22 cellular contexts compared by ENCODE assay signal in genomic region chr21:36694041-36694515, GRCh38. TPM values are rescaled to one million over a fixed set of nuclear protein-coding genes. Genes with fewer than 3 reads are reported as not detected.
DNase-seq lines count a peak whose midpoint lies in the region; ATAC-seq and TF ChIP-seq lines count a peak whose summit lies in the region.
"Had no signal": no experiment of that assay in that cellular context is flagged by ENCODE, and none has a peak within 500 bp of the region (broad histone marks: within the 10 kb centered on the region; RNA-seq: fewer than 3 reads in every experiment).

No MANE protein-coding gene starts in this region.

- TF ChIP-seq CTCF in IMR-90 (conservative IDR thresholded peaks at IDR 0.05; ENCODE audit: low read depth, low read length), result no peak
- TF ChIP-seq CTCF in epithelial cell of proximal tubule (conservative IDR thresholded peaks at IDR 0.05; ENCODE audit: low read depth, low read length), result no peak
- no peak for TF ChIP-seq CTCF in progenitor cell of endocrine pancreas (IDR thresholded peaks at IDR 0.05; ENCODE audit: unreplicated experiment)

- WGBS in IMR-90 (ENCODE audit: extremely low coverage in 2 of 2, insufficient read length in 1 of 2), 2 experiments, result 15% methylated on average over 4 of the region's 14 CpGs; no CpG with 5 or more reads in 1 of the 2 experiments

- no peak overlapping the region for H2AK5ac ChIP-seq in IMR-90 (ENCODE audit: low read depth, low read length)

- H2BK20ac ChIP-seq in IMR-90 (ENCODE audit: low read depth, low read length), result no peak overlapping the region; the same call in 1 of the 2 replicates

- no peaks in the 10 kb centered on the region for H3K4me1 ChIP-seq in IMR-90 (ENCODE audit: control insufficient read depth, insufficient read depth, low read length)

- H3K27me3 ChIP-seq in IMR-90 (ENCODE audit: control insufficient read depth, insufficient read depth, low read length), result peaks cover 96% of the 10 kb centered on the region

- no peak overlapping the region for H4K91ac ChIP-seq in IMR-90 (ENCODE audit: insufficient read depth, low read depth, low read length)

- TF ChIP-seq POLR2A in IMR-90 (IDR thresholded peaks at IDR 0.05; ENCODE audit: low read depth, low read length), result no peak

- H3K9me3 Mint-ChIP-seq in T-helper 1 cell treated with Interleukin-12 subunit alpha and Interleukin-12 subunit beta and Interleukin-4 antibody, amounts not matched to agents 30 μg/mL and 1 μg/mL, for 36 hours, result no peaks in the 10 kb centered on the region
- no peaks in the 10 kb centered on the region for H3K9me3 Mint-ChIP-seq in progenitor cell of endocrine pancreas (ENCODE audit: low read depth)

- dilution Hi-C loops in IMR-90 (cut with HindIII; ENCODE audit: low sequenced_read_pairs, unreplicated experiment), result no loop called here

- ATAC-seq in IMR-90 (ENCODE audit: low read depth) (no peak), GM21367 (IDR thresholded peaks at IDR 0.05; ENCODE audit: unreplicated experiment) (no peak)

- no peaks in the 10 kb centered on the region for H3K36me3 ChIP-seq in IMR-90 (ENCODE audit: control insufficient read depth, insufficient read depth, low read length)
- H3K36me3 ChIP-seq: cardiac muscle cell, sigmoid colon had no signal

- H3K18ac ChIP-seq in IMR-90 (ENCODE audit: low read depth, low read length), result no peak overlapping the region

- no peak overlapping the region for H2AFZ ChIP-seq in IMR-90 (replicated peaks; ENCODE audit: low read length, poor library complexity)
- H2AFZ ChIP-seq: GM23248 had no signal

- intact Hi-C loops in IMR-90 (cut with micrococcal nuclease), result no loop called here

- H3K27ac Mint-ChIP-seq in T-helper 1 cell treated with Interleukin-12 subunit alpha and Interleukin-12 subunit beta and Interleukin-4 antibody, amounts not matched to agents 30 μg/mL and 1 μg/mL, for 36 hours, result peak overlapping the region; percentile 36
- H3K27ac Mint-ChIP-seq in progenitor cell of endocrine pancreas, result peak overlapping the region; percentile 3
- H3K27ac Mint-ChIP-seq: CD14-positive monocyte had no signal

- no peak overlapping the region for H4K5ac ChIP-seq in IMR-90 (ENCODE audit: low read depth, low read length)

- no peak overlapping the region for H3K14ac ChIP-seq in IMR-90 (replicated peaks; ENCODE audit: low read depth, low read length)

- H3K9ac ChIP-seq in IMR-90 (ENCODE audit: low read depth, low read length), result no peak overlapping the region
- H3K9ac ChIP-seq: GM23248 had no signal

- H3K36me3 Mint-ChIP-seq in T-helper 1 cell treated with Interleukin-12 subunit alpha and Interleukin-12 subunit beta and Interleukin-4 antibody, amounts not matched to agents 30 μg/mL and 1 μg/mL, for 36 hours (ENCODE audit: low read depth), result peaks cover 6% of the 10 kb centered on the region
- H3K36me3 Mint-ChIP-seq in progenitor cell of endocrine pancreas (ENCODE audit: insufficient read depth), result no peaks in the 10 kb centered on the region

- H3K4me3 ChIP-seq in IMR-90 (ENCODE audit: insufficient read depth, low read depth, low read length) (no peak overlapping the region), epithelial cell of proximal tubule (ENCODE audit: low read depth, low read length) (peak overlapping the region; percentile 39)
- H3K4me3 ChIP-seq: GM23248, sigmoid colon had no signal

- no peak for TF ChIP-seq RAD21 in IMR-90 (IDR thresholded peaks at IDR 0.05; ENCODE audit: low read length)

- peaks cover 90% of the 10 kb centered on the region for H3K27me3 Mint-ChIP-seq in T-helper 1 cell treated with Interleukin-12 subunit alpha and Interleukin-12 subunit beta and Interleukin-4 antibody, amounts not matched to agents 30 μg/mL and 1 μg/mL, for 36 hours (ENCODE audit: low read depth)
- H3K27me3 Mint-ChIP-seq in progenitor cell of endocrine pancreas, result peaks cover 93% of the 10 kb centered on the region

- peak overlapping the region; percentile 42 for H2AK9ac ChIP-seq in IMR-90 (replicated peaks; ENCODE audit: low read depth, low read length, poor library complexity)

- H2BK120ac ChIP-seq in IMR-90 (ENCODE audit: low read depth, low read length), result peak overlapping the region; percentile 64; the same call in 1 of the 2 replicates

- CTCF ChIA-PET in IMR-90 (lab: Yijun Ruan, JAX), result no interaction called here

- peak overlapping the region; percentile 27; the same call in 1 of the 2 replicates for H3K27ac ChIP-seq in IMR-90 (ENCODE audit: insufficient read depth, low read length)
- H3K27ac ChIP-seq: cardiac muscle cell, GM23248 had no signal

- H3K23ac ChIP-seq in IMR-90 (ENCODE audit: low read depth, low read length), result peak overlapping the region; percentile 80

- no peak overlapping the region for H3K56ac ChIP-seq in IMR-90 (ENCODE audit: extremely low read depth, insufficient read depth, low read length)

- peaks cover 18% of the 10 kb centered on the region for H3K9me3 ChIP-seq in IMR-90 (ENCODE audit: control insufficient read depth, insufficient read depth, low read length)
- H3K9me3 ChIP-seq: sigmoid colon had no signal

- BruUV-seq in IMR-90 (replicated peaks; lab: Mats Ljungman, UMichigan), result no TSS peak

- no peaks in the 10 kb centered on the region for H3K4me1 Mint-ChIP-seq in T-helper 1 cell treated with Interleukin-12 subunit alpha and Interleukin-12 subunit beta and Interleukin-4 antibody, amounts not matched to agents 30 μg/mL and 1 μg/mL, for 36 hours (ENCODE audit: low read depth)
- peaks cover 7% of the 10 kb centered on the region for H3K4me1 Mint-ChIP-seq in progenitor cell of endocrine pancreas (ENCODE audit: low read depth)
- H3K4me1 Mint-ChIP-seq: CD14-positive monocyte had no signal

- in situ Hi-C loops in IMR-90 (cut with MboI; ENCODE audit: low sequenced_read_pairs), result no loop called here

- H3K4me2 ChIP-seq in IMR-90 (ENCODE audit: low read depth, low read length), result no peak overlapping the region

- DNase-seq in T-helper 1 cell (no peak), IMR-90 (peak; percentile 65), epithelial cell of proximal tubule (ENCODE audit: low read depth) (peak; percentile 27), progenitor cell of endocrine pancreas (ENCODE audit: low spot score, unreplicated experiment) (no peak), activated gamma-delta T cell treated with Interleukin-2 at 50 U/mL for 16 hours (no peak), SIG-M5 treated with dmso at 0.1 percent for 504 hours (lab: John Stamatoyannopoulos, UW; ENCODE audit: unreplicated experiment) (no peak)
- DNase-seq: 8988T; activated naive CD4-positive, alpha-beta T cell treated with anti-CD3 and anti-CD28 coated beads, Interleukin-2, amount 50 U/mL, for 16 hours; DMS53; effector CD8-positive, alpha-beta T cell; GM23248; NCI-H146; NCI-H446 treated with DMSO at 0.1 percent for 48 hours; sigmoid colon; stimulated activated CD4-positive, alpha-beta T cell treated with anti-CD3 and anti-CD28 coated beads, Interleukin-4, amount 100 ng/mL, for 24 hours had no signal

- POLR2A ChIA-PET in IMR-90 (lab: Charles Lee; ENCODE audit: unreplicated experiment), result no interaction called here

- no peak overlapping the region for H4K8ac ChIP-seq in IMR-90 (ENCODE audit: low read depth in 2 of 2, low read length in 2 of 2)

- H3K4me3 Mint-ChIP-seq in T-helper 1 cell treated with Interleukin-12 subunit alpha and Interleukin-12 subunit beta and Interleukin-4 antibody, amounts not matched to agents 30 μg/mL and 1 μg/mL, for 36 hours, result no peak overlapping the region
- H3K4me3 Mint-ChIP-seq in progenitor cell of endocrine pancreas (ENCODE audit: low read depth), result peak overlapping the region; percentile 23

- no peak overlapping the region for H2BK5ac ChIP-seq in IMR-90 (ENCODE audit: low read depth, low read length, poor library complexity, severe bottlenecking)

- no peak overlapping the region for H2BK15ac ChIP-seq in IMR-90 (ENCODE audit: low read depth, low read length)

- H4K20me1 ChIP-seq in IMR-90 (ENCODE audit: insufficient read depth, low read length), result peaks cover 11% of the 10 kb centered on the region; the same call in 1 of the 2 replicates

- no peaks in the 10 kb centered on the region for H3K79me1 ChIP-seq in IMR-90 (ENCODE audit: low read depth in 1 of 2, low read length in 2 of 2)

- H3K4ac ChIP-seq in IMR-90 (ENCODE audit: low read depth, low read length), result peak overlapping the region; percentile 63; the same call in 1 of the 2 replicates

- H3K9me1 ChIP-seq in IMR-90 (ENCODE audit: insufficient read depth, low read length), result peaks cover 2% of the 10 kb centered on the region; the same call in 1 of the 2 replicates

TF ChIP-seq in IMR-90, 13 proteins besides CTCF, POLR2A, EP300 and RAD21:
- TF ChIP-seq MAFK (IDR thresholded peaks at IDR 0.05; ENCODE audit: low read depth, low read length), result no peak
- TF ChIP-seq MXI1 (IDR thresholded peaks at IDR 0.05; ENCODE audit: borderline replicate concordance, low read depth, low read length), result no peak
- no peak for TF ChIP-seq NFE2L2 (IDR thresholded peaks at IDR 0.05; ENCODE audit: low read depth, low read length)
- no peak for TF ChIP-seq RCOR1 (IDR thresholded peaks at IDR 0.05; ENCODE audit: insufficient replicate concordance, low read length)
- TF ChIP-seq MAZ (IDR thresholded peaks at IDR 0.05; ENCODE audit: borderline replicate concordance, low read depth, low read length), result no peak
- TF ChIP-seq FOS (IDR thresholded peaks at IDR 0.05; ENCODE audit: low read depth, low read length), result no peak
- no peak for TF ChIP-seq CHD1 (IDR thresholded peaks at IDR 0.05; ENCODE audit: low read depth, low read length)

RNA-seq across cellular contexts. Expression of gene SIM2, which starts 4.8 kb away (rescaled TPM):
- total RNA-seq in IMR-90 (2012; rRNA removed) (1.9 and 2.2 TPM in 2 replicates), epithelial cell of proximal tubule (22.3 and 23.2 TPM in 2 replicates), progenitor cell of endocrine pancreas (0.31 and 0.38 TPM in 2 replicates)
- polyA plus RNA-seq in IMR-90 (2012; rRNA removed), result 7.5 and 7.9 TPM in 2 replicates
- polyA plus RNA-seq in IMR-90 (2012; cell fraction: cytosol; rRNA removed), result 7.5 and 8.7 TPM in 2 replicates
- polyA plus RNA-seq in IMR-90 (2012; cell fraction: nucleus; rRNA removed; ENCODE audit: low replicate concordance), result 22.1 and 26.1 TPM in 2 replicates
- total RNA-seq: activated CD8-positive, alpha-beta memory T cell treated with anti-CD3 and anti-CD28 coated beads for 36 hours; cardiac muscle cell; frontal cortex; GM23248; mesenteric fat pad; sigmoid colon had no signal
- polyA plus RNA-seq: CD14-positive monocyte had no signal

Comparison
In these comparisons a context has a peak if more than half of its experiments do, and no peak if none do; other contexts are left out.
1. DNase-seq: peak in IMR-90 (single experiment) and epithelial cell of proximal tubule (single experiment); none in T-helper 1 cell (0 of 5), progenitor cell of endocrine pancreas (single experiment), activated gamma-delta T cell treated with Interleukin-2 at 50 U/mL for 16 hours (single experiment) and SIG-M5 treated with dmso at 0.1 percent for 504 hours (single experiment).